Comparison of ENCODE assay signal across 9 cellular contexts in the genomic region with DNA sequence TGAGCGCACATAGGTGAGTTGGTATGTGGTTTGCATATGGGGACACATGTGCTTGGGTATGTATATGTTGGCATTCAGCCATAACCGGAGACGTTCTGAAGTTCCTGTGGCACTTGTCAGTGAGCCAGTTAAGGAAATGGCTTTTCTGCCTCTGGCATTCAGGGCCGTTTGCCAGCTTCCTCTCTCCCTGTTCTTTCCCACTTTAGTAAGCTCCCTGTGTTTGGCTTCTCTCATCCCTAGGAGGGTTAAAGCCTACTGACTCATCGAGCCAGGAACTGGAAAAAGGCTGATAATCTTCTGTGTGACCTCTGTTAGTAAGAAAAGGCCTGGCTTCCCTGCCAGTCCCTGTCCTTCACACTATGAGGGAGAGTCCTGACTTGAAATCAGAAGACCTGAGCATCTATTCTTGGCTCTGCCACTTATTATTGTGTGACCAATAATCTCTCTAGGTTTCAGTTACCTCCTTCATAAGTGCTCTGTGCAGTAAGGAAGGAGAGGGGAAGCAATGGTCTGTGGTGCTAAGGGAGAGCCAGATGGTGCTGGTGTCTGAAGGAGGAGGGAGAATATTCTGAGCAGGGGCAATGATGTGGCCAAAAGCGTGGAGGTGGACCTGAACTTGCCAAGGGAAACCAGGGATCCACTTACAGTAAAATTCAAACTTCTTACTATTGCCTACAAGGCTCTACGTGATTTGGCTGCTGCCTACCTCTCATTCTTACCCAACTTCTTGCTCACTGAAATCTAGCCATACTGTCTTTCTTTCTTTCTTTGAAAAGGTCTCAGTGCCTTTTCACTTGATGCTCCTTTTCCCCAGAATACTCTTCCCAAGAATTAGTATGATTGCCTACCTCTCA. TPM values are rescaled to one million over a fixed set of nuclear protein-coding genes. Genes with fewer than 3 reads are reported as not detected.
DNase-seq lines count a peak whose midpoint lies in the region; ATAC-seq and TF ChIP-seq lines count a peak whose summit lies in the region.
"Had no signal": no experiment of that assay in that cellular context is flagged by ENCODE, and none has a peak within 500 bp of the region (broad histone marks: within the 10 kb centered on the region; RNA-seq: fewer than 3 reads in every experiment).

No MANE protein-coding gene starts in this region.

- H4K20me1 ChIP-seq in MM.1S (ENCODE audit: insufficient read depth, low read length) = no peaks in the 10 kb centered on the region

- no peak overlapping the region for H3K4me2 ChIP-seq in MM.1S (ENCODE audit: low read depth, low read length)

- peak overlapping the region in 1 of 3 donors; percentile 20 for H3K27ac ChIP-seq in right lobe of liver
- no peak overlapping the region for H3K27ac ChIP-seq in MM.1S (ENCODE audit: low read length)

- no peaks in the 10 kb centered on the region for H3K9me2 ChIP-seq in MM.1S (replicated peaks; ENCODE audit: insufficient read depth, low read length)

- no peaks in the 10 kb centered on the region for H3K9me3 Mint-ChIP-seq in chondrocyte (ENCODE audit: low read depth)
- H3K9me3 Mint-ChIP-seq: IgD-negative memory B cell had no signal

- 39% methylated on average over 7 of the region's 7 CpGs for WGBS in right lobe of liver (ENCODE audit: insufficient coverage, low coverage, low lambda C conversion rate, missing lambda C conversion rate)

- H3K4me1 ChIP-seq in right lobe of liver (peaks cover 0 to 23% (median 9%) of the 10 kb centered on the region in 4 donors), MM.1S (ENCODE audit: low read length) (peaks cover 9% of the 10 kb centered on the region)

- H3K4me3 Mint-ChIP-seq in chondrocyte (ENCODE audit: unreplicated experiment) = peak overlapping the region; percentile 37
- H3K4me3 Mint-ChIP-seq: IgD-negative memory B cell had no signal

- no peak overlapping the region for H3K9ac ChIP-seq in MM.1S (ENCODE audit: low read length)

- TF ChIP-seq CTCF in chondrocyte (IDR thresholded peaks at IDR 0.05) (no peak), right lobe of liver (IDR thresholded peaks at IDR 0.05) (no peak), MM.1S (IDR thresholded peaks at IDR 0.05; ENCODE audit: low read length) (no peak)

- H3K79me2 ChIP-seq in MM.1S (ENCODE audit: low read length) = no peaks in the 10 kb centered on the region

- H3K36me3 Mint-ChIP-seq in chondrocyte (ENCODE audit: low read depth) = peaks cover 10% of the 10 kb centered on the region
- H3K36me3 Mint-ChIP-seq: IgD-negative memory B cell had no signal

- H3K9me3 ChIP-seq in right lobe of liver (no peaks in the 10 kb centered on the region), MM.1S (replicated peaks; ENCODE audit: insufficient read depth, low read length) (no peaks in the 10 kb centered on the region)

- peak; percentile 25 for DNase-seq in ELF-1 (ENCODE audit: low read depth, low spot score)
- peak; percentile 66 for DNase-seq in NCI-H446 treated with DMSO at 0.1 percent for 48 hours (lab: John Stamatoyannopoulos, UW)
- no peak for DNase-seq in chondrocyte (ENCODE audit: low spot score)
- DNase-seq in right lobe of liver = peak in 1 of 3 donors; percentile 38
- no peak for DNase-seq in stimulated activated naive CD4-positive, alpha-beta T cell treated with Interleukin-2 at 50 U/mL for 16 hours (lab: John Stamatoyannopoulos, UW)
- DNase-seq in MM.1S = no peak

- H2AFZ ChIP-seq in MM.1S (ENCODE audit: low read length) = no peak overlapping the region

- H3K27ac Mint-ChIP-seq in chondrocyte (ENCODE audit: unreplicated experiment) = peak overlapping the region; percentile 96
- H3K27ac Mint-ChIP-seq: IgD-negative memory B cell had no signal

- no peak overlapping the region for H3K4me3 ChIP-seq in right lobe of liver
- no peak overlapping the region for H3K4me3 ChIP-seq in MM.1S (ENCODE audit: low read length)

- H3K27me3 Mint-ChIP-seq in chondrocyte (ENCODE audit: low read depth) = no peaks in the 10 kb centered on the region
- H3K27me3 Mint-ChIP-seq: IgD-negative memory B cell had no signal

- intact Hi-C loops in right lobe of liver (cut with DNase I) = no loop called here

- H3K27me3 ChIP-seq in right lobe of liver (no peaks in the 10 kb centered on the region), MM.1S (replicated peaks; ENCODE audit: insufficient read depth, low read length) (no peaks in the 10 kb centered on the region)

- peak; percentile 70 to 91 (median 78) for ATAC-seq in right lobe of liver
- no peak for ATAC-seq in GM19035 (IDR thresholded peaks at IDR 0.05; ENCODE audit: unreplicated experiment)
- ATAC-seq in HG03469 (IDR thresholded peaks at IDR 0.05; ENCODE audit: unreplicated experiment) = no peak

- H3K36me3 ChIP-seq in right lobe of liver (peaks cover 0 to 6% (median 0%) of the 10 kb centered on the region in 4 donors), MM.1S (replicated peaks; ENCODE audit: insufficient read depth, low read length) (no peaks in the 10 kb centered on the region)

- peaks cover 21% of the 10 kb centered on the region for H3K4me1 Mint-ChIP-seq in chondrocyte (ENCODE audit: low read depth)
- H3K4me1 Mint-ChIP-seq: IgD-negative memory B cell had no signal

- TF ChIP-seq POLR2A in right lobe of liver (IDR thresholded peaks at IDR 0.05) = no peak

- no peaks in the 10 kb centered on the region for H3F3A ChIP-seq in MM.1S (ENCODE audit: insufficient read depth, low read length)

RNA-seq across cellular contexts. Expression of gene ACSS2, which starts 31.4 kb away (rescaled TPM):
- total RNA-seq in chondrocyte = 20.5 to 34.8 TPM (median 31.8 TPM) in 3 replicates
- total RNA-seq in right lobe of liver = 100 to 1,000 TPM in 1 of 6 experiments, 10 to 100 TPM in 5; 21.9 to 118 (median 45.7) TPM

RNA-seq across cellular contexts. Expression of gene GGT7, which starts 35.2 kb away (rescaled TPM):
- 10.4 to 23.9 TPM (median 23.7 TPM) in 3 replicates for total RNA-seq in chondrocyte
- total RNA-seq in right lobe of liver = 10 to 100 TPM in 2 of 6 experiments, 1 to 10 TPM in 4; 4.8 to 13.3 (median 9.4) TPM

RNA-seq across cellular contexts. Expression of gene GSS, which starts 47.8 kb away (rescaled TPM):
- 39.5 to 57.7 TPM (median 57.3 TPM) in 3 replicates for total RNA-seq in chondrocyte
- 10 to 100 TPM; 25.9 to 63.6 (median 31.7) TPM for total RNA-seq in right lobe of liver

RNA-seq across cellular contexts. Expression of gene MYH7B, which starts 47.8 kb away (rescaled TPM):
- total RNA-seq in chondrocyte (0.30 to 0.64 TPM in 2 of 3 replicates, not detected in the other), right lobe of liver (1 to 10 TPM in 1 of 6 experiments, under 1 TPM in 4, not detected in 1; 0.11 to 1.0 (median 0.39) TPM)

Comparison
In these comparisons a context has a peak if more than half of its experiments do, and no peak if none do; other contexts are left out.
1. DNase-seq: peak in ELF-1 (single experiment) and NCI-H446 treated with DMSO at 0.1 percent for 48 hours (single experiment); none in chondrocyte (single experiment), stimulated activated naive CD4-positive, alpha-beta T cell treated with Interleukin-2 at 50 U/mL for 16 hours (single experiment) and MM.1S (single experiment).
2. ATAC-seq: peak in right lobe of liver (4 of 4); none in GM19035 (single experiment) and HG03469 (single experiment).